ENCODE assay signal across 8 cellular contexts in genomic region chr17:48612854-48613691, GRCh38. TPM values are rescaled to one million over a fixed set of nuclear protein-coding genes. Genes with fewer than 3 reads are reported as not detected.
DNase-seq lines count a peak whose midpoint lies in the region; ATAC-seq and TF ChIP-seq lines count a peak whose summit lies in the region.

No MANE protein-coding gene starts in this region.

- 3% methylated on average over 63 to 67 of the region's 67 CpGs for WGBS in aorta, 2 donors

- no peaks in the 10 kb centered on the region for H3K9me3 ChIP-seq in BE2C
- no peaks in the 10 kb centered on the region for H3K9me3 ChIP-seq in SK-N-MC (ENCODE audit: low read depth, low read length)
- H3K9me3 ChIP-seq in mucosa of rectum (ENCODE audit: control insufficient read depth in 2 of 2, low read length in 2 of 2): no peaks in the 10 kb centered on the region
- no peaks in the 10 kb centered on the region for H3K9me3 ChIP-seq in aorta (ENCODE audit: control insufficient read depth, low read length)

- peaks cover 95% of the 10 kb centered on the region for H3K27me3 ChIP-seq in BE2C
- H3K27me3 ChIP-seq in mucosa of rectum (ENCODE audit: control insufficient read depth in 2 of 2, insufficient read depth in 2 of 2, low read length in 2 of 2): peaks cover 29 to 42% of the 10 kb centered on the region in 2 donors
- no peaks in the 10 kb centered on the region for H3K27me3 ChIP-seq in aorta (ENCODE audit: control insufficient read depth in 1 of 2, insufficient read depth in 2 of 2, low read length in 1 of 2)

- intact Hi-C loops in aorta (cut with DNase I): no loop called here

- ATAC-seq in aorta (ENCODE audit: low FRiP score): peak; percentile 27

- H3K27ac ChIP-seq in SK-N-MC: peak overlapping the region; percentile 90
- H3K27ac ChIP-seq in mucosa of rectum (ENCODE audit: low read depth in 2 of 2, low read length in 2 of 2): peak overlapping the region; percentile 72 to 88
- no peak overlapping the region for H3K27ac ChIP-seq in aorta (ENCODE audit: low read depth in 1 of 2, low read length in 2 of 2)

- H3K4me1 ChIP-seq in BE2C: no peaks in the 10 kb centered on the region
- peaks cover 27 to 32% of the 10 kb centered on the region in 2 donors for H3K4me1 ChIP-seq in mucosa of rectum (ENCODE audit: control insufficient read depth in 2 of 2, insufficient read depth in 2 of 2, low read length in 2 of 2)
- H3K4me1 ChIP-seq in aorta (ENCODE audit: control insufficient read depth in 1 of 2, insufficient read depth in 2 of 2, low read length in 2 of 2): no peaks in the 10 kb centered on the region

- H3K9ac ChIP-seq in SK-N-MC (ENCODE audit: insufficient read length) (peak overlapping the region; percentile 65), mucosa of rectum (ENCODE audit: low read depth in 1 of 2, low read length in 2 of 2) (peak overlapping the region; percentile 68 to 86)

- H3K4me3 ChIP-seq in BE2C (ENCODE audit: low read depth, low read length) (no peak overlapping the region), SK-N-MC (peak overlapping the region; percentile 84), mucosa of rectum (ENCODE audit: low read length in 2 of 2) (peak overlapping the region; percentile 81 to 89), aorta (ENCODE audit: low read length in 2 of 2) (peak overlapping the region; percentile 3 to 12)

- DNase-seq in BE2C: peak; percentile 52
- peak; percentile 84 for DNase-seq in GM20000 (ENCODE audit: low spot score)
- no peak for DNase-seq in SK-N-MC (ENCODE audit: low read depth, low spot score)
- DNase-seq in cerebellar cortex (ENCODE audit: low spot score): peak; percentile 34
- DNase-seq in aorta: peak in 1 of 2 donors; percentile 81
- DNase-seq in superior temporal gyrus (ENCODE audit: extremely low spot score): no peak
- no peak for DNase-seq in NCI-H1048 (lab: John Stamatoyannopoulos, UW)

- TF ChIP-seq CTCF in BE2C (IDR thresholded peaks at IDR 0.05; ENCODE audit: low read depth, low read length) (peak; percentile 12), GM20000 (IDR thresholded peaks at IDR 0.05; ENCODE audit: extremely low read depth, missing control alignments) (no peak)

- H3K36me3 ChIP-seq in BE2C (no peaks in the 10 kb centered on the region), SK-N-MC (ENCODE audit: insufficient read depth, low read length) (no peaks in the 10 kb centered on the region), mucosa of rectum (ENCODE audit: control insufficient read depth in 2 of 2, insufficient read depth in 2 of 2, low read length in 2 of 2) (no peaks in the 10 kb centered on the region), aorta (ENCODE audit: control insufficient read depth in 1 of 2, insufficient read depth in 2 of 2, low read length in 1 of 2) (no peaks in the 10 kb centered on the region)

RNA-seq across cellular contexts. Expression of gene HOXB8, which starts 2.0 kb away (rescaled TPM):
- not detected for polyA plus RNA-seq in BE2C (2012; ENCODE audit: insufficient read depth, insufficient read length, low read depth)
- total RNA-seq in aorta: 1 to 10 TPM; 1.0 to 1.9 TPM
- polyA plus RNA-seq in aorta: under 1 TPM in 1 of 2 donors, not detected in 1; 0.31 TPM

RNA-seq across cellular contexts. Expression of gene HOXB7, which starts 2.3 kb away (rescaled TPM):
- not detected for polyA plus RNA-seq in BE2C (2012; ENCODE audit: insufficient read depth, insufficient read length, low read depth)
- 10 to 100 TPM in 1 of 2 donors, 1 to 10 TPM in 1; 9.1 to 14.1 TPM for total RNA-seq in aorta
- polyA plus RNA-seq in aorta: 10 to 100 TPM; 18.2 to 22.4 TPM

RNA-seq across cellular contexts. Expression of gene HOXB6, which starts 8.3 kb away (rescaled TPM):
- not detected for polyA plus RNA-seq in BE2C (2012; ENCODE audit: insufficient read depth, insufficient read length, low read depth)
- 10 to 100 TPM in 1 of 2 donors, 1 to 10 TPM in 1; 5.8 to 16.8 TPM for total RNA-seq in aorta
- polyA plus RNA-seq in aorta: 1 to 10 TPM; 3.9 to 4.1 TPM

RNA-seq across cellular contexts. Expression of gene HOXB9, which starts 13.1 kb away (rescaled TPM):
- polyA plus RNA-seq in BE2C (2012; ENCODE audit: insufficient read depth, insufficient read length, low read depth): not detected
- under 1 TPM; 0.33 to 0.39 TPM for total RNA-seq in aorta
- under 1 TPM in 1 of 2 donors, not detected in 1; 0.75 TPM for polyA plus RNA-seq in aorta

RNA-seq across cellular contexts. Expression of gene HOXB5, which starts 19.5 kb away (rescaled TPM):
- not detected for polyA plus RNA-seq in BE2C (2012; ENCODE audit: insufficient read depth, insufficient read length, low read depth)
- total RNA-seq in aorta: 1 to 10 TPM; 1.4 to 5.9 TPM
- polyA plus RNA-seq in aorta: 1 to 10 TPM in 1 of 2 donors, not detected in 1; 3.6 TPM

Comparison
In these comparisons a context has a peak if more than half of its experiments do, and no peak if none do; other contexts are left out.
1. DNase-seq: peak in BE2C (single experiment), GM20000 (single experiment) and cerebellar cortex (single experiment); none in SK-N-MC (single experiment), superior temporal gyrus (single experiment) and NCI-H1048 (single experiment).
2. H3K27ac ChIP-seq: peak in SK-N-MC (single experiment) and mucosa of rectum (2 of 2); none in aorta (0 of 2).